Comparison of ENCODE assay signal across 10 cellular contexts in genomic region chr19:6519289-6519688, GRCh38. TPM values are rescaled to one million over a fixed set of nuclear protein-coding genes. Genes with fewer than 3 reads are reported as not detected.
DNase-seq lines count a peak whose midpoint lies in the region; ATAC-seq, FAIRE-seq and TF ChIP-seq lines count a peak whose summit lies in the region.
"Had no signal": no experiment of that assay in that cellular context is flagged by ENCODE, and none has a peak within 500 bp of the region (broad histone marks: within the 10 kb centered on the region; RNA-seq: fewer than 3 reads in every experiment).

No MANE protein-coding gene starts in this region.

- ATAC-seq in IMR-90 (ENCODE audit: low read depth) (no peak), pancreas (no peak)
- ATAC-seq: gastroesophageal sphincter had no signal

- H3K14ac ChIP-seq in IMR-90 (replicated peaks; ENCODE audit: low read depth, low read length): no peak overlapping the region

- H3K27ac ChIP-seq in IMR-90 (ENCODE audit: insufficient read depth, low read length) (no peak overlapping the region), pancreas (no peak overlapping the region), tibial artery (no peak overlapping the region)
- H3K27ac ChIP-seq: gastroesophageal sphincter had no signal

- H4K5ac ChIP-seq in IMR-90 (ENCODE audit: low read depth, low read length): no peak overlapping the region

- no peak overlapping the region for H3K9ac ChIP-seq in IMR-90 (ENCODE audit: low read depth, low read length)

- intact Hi-C loops in IMR-90 (cut with micrococcal nuclease) (no loop called here), pancreas (cut with DNase I) (loop anchor here in 1 of 3 donors (5.0 to 10.0 kb wide), 2 partner anchors 113 to 346 kb away; no protein-coding TSS in a partner anchor), tibial artery (cut with DNase I; ENCODE audit: low total_unique reads) (no loop called here)

- no peak overlapping the region for H2BK15ac ChIP-seq in IMR-90 (ENCODE audit: low read depth, low read length)

- H2AK9ac ChIP-seq in IMR-90 (replicated peaks; ENCODE audit: low read depth, low read length, poor library complexity): no peak overlapping the region

- no peak overlapping the region for H4K91ac ChIP-seq in IMR-90 (ENCODE audit: insufficient read depth, low read depth, low read length)

- H3K4me3 ChIP-seq in IMR-90 (ENCODE audit: insufficient read depth, low read depth, low read length): no peak overlapping the region
- H3K4me3 ChIP-seq in kidney epithelial cell (ENCODE audit: low read depth, low read length): no peak overlapping the region
- no peak overlapping the region for H3K4me3 ChIP-seq in pancreas
- H3K4me3 ChIP-seq in tibial artery: no peak overlapping the region
- H3K4me3 ChIP-seq: gastroesophageal sphincter had no signal

- H3K4me1 ChIP-seq in IMR-90 (ENCODE audit: control insufficient read depth, insufficient read depth, low read length) (no peaks in the 10 kb centered on the region), pancreas (peaks cover 0 to 9% (median 0%) of the 10 kb centered on the region in 3 donors), tibial artery (peaks cover 0 to 18% (median 9%) of the 10 kb centered on the region in 4 donors)

- H3K9me1 ChIP-seq in IMR-90 (ENCODE audit: insufficient read depth, low read length): 0 out of 2 replicates have a peak, but pooled peaks cover 2% of the 10 kb centered on the region

- H2AK5ac ChIP-seq in IMR-90 (ENCODE audit: low read depth, low read length): no peak overlapping the region

- BruUV-seq in IMR-90 (replicated peaks; lab: Mats Ljungman, UMichigan): no TSS peak

- in situ Hi-C loops in IMR-90 (cut with MboI; ENCODE audit: low sequenced_read_pairs): loop anchor here (5.0 to 10.0 kb wide), 2 partner anchors 216 to 343 kb away; partner anchors contain the start of genes GPR108 and TRIP10

- H3K4ac ChIP-seq in IMR-90 (ENCODE audit: low read depth, low read length): no peak overlapping the region

- POLR2A ChIA-PET in IMR-90 (lab: Charles Lee; ENCODE audit: unreplicated experiment): no interaction called here

- H2BK5ac ChIP-seq in IMR-90 (ENCODE audit: low read depth, low read length, poor library complexity, severe bottlenecking): no peak overlapping the region

- DNase-seq in COLO829 (ENCODE audit: low spot score): peak; percentile 49
- DNase-seq in IMR-90: peak; percentile 61
- DNase-seq in amniotic epithelial cell (ENCODE audit: low read depth): peak; percentile 66
- peak; percentile 52 for DNase-seq in kidney epithelial cell (ENCODE audit: low read depth)
- no peak for DNase-seq in nucleus accumbens (lab: John Stamatoyannopoulos, UW)
- DNase-seq in NK-92 (lab: John Stamatoyannopoulos, UW; ENCODE audit: unreplicated experiment): no peak
- DNase-seq in pancreas: no peak
- DNase-seq in tibial artery: no peak
- DNase-seq: spleen had no signal

- H3K4me2 ChIP-seq in IMR-90 (ENCODE audit: low read depth, low read length): no peak overlapping the region

- no peak overlapping the region for H2BK20ac ChIP-seq in IMR-90 (ENCODE audit: low read depth, low read length)

- H3K23ac ChIP-seq in IMR-90 (ENCODE audit: low read depth, low read length): no peak overlapping the region

- no peak for TF ChIP-seq CTCF in IMR-90 (conservative IDR thresholded peaks at IDR 0.05; ENCODE audit: low read depth, low read length)
- no peak for TF ChIP-seq CTCF in kidney epithelial cell (IDR thresholded peaks at IDR 0.05; ENCODE audit: insufficient read depth, low read length, poor library complexity, severe bottlenecking)
- no peak for TF ChIP-seq CTCF in pancreas (IDR thresholded peaks at IDR 0.05)
- no peak for TF ChIP-seq CTCF in tibial artery (IDR thresholded peaks at IDR 0.05)

- WGBS in IMR-90 (ENCODE audit: extremely low coverage in 2 of 2, insufficient read length in 1 of 2), 2 experiments: no CpG with 5 or more reads among the region's 2 CpGs
- WGBS in pancreas, 2 donors: 35 to 42% methylated on average over 2 of the region's 2 CpGs

- H3K36me3 ChIP-seq in IMR-90 (ENCODE audit: control insufficient read depth, insufficient read depth, low read length) (no peaks in the 10 kb centered on the region), kidney epithelial cell (ENCODE audit: control insufficient read depth, insufficient read depth, low read length) (no peaks in the 10 kb centered on the region), pancreas (no peaks in the 10 kb centered on the region), tibial artery (no peaks in the 10 kb centered on the region)
- H3K36me3 ChIP-seq: gastroesophageal sphincter, spleen had no signal

- FAIRE-seq in pancreas (lab: Jason Lieb, UNC): no peak

- no peak overlapping the region for H3K18ac ChIP-seq in IMR-90 (ENCODE audit: low read depth, low read length)

- H4K20me1 ChIP-seq in IMR-90 (ENCODE audit: insufficient read depth, low read length): no peaks in the 10 kb centered on the region

- H3K9me3 ChIP-seq in IMR-90 (ENCODE audit: control insufficient read depth, insufficient read depth, low read length) (no peaks in the 10 kb centered on the region), pancreas (no peaks in the 10 kb centered on the region), tibial artery (no peaks in the 10 kb centered on the region)
- H3K9me3 ChIP-seq: gastroesophageal sphincter, spleen had no signal

- dilution Hi-C loops in IMR-90 (cut with HindIII; ENCODE audit: low sequenced_read_pairs, unreplicated experiment): no loop called here

- no peaks in the 10 kb centered on the region for H3K79me1 ChIP-seq in IMR-90 (ENCODE audit: low read depth in 1 of 2, low read length in 2 of 2)

- CTCF ChIA-PET in IMR-90 (lab: Yijun Ruan, JAX): no interaction called here

- TF ChIP-seq POLR2A in IMR-90 (IDR thresholded peaks at IDR 0.05; ENCODE audit: low read depth, low read length): no peak

- H3K56ac ChIP-seq in IMR-90 (ENCODE audit: extremely low read depth, insufficient read depth, low read length): no peak overlapping the region

- no peak overlapping the region for H2BK120ac ChIP-seq in IMR-90 (ENCODE audit: low read depth, low read length)

- H2AFZ ChIP-seq in IMR-90 (replicated peaks; ENCODE audit: low read length, poor library complexity): no peak overlapping the region

- TF ChIP-seq RAD21 in IMR-90 (IDR thresholded peaks at IDR 0.05; ENCODE audit: low read length): no peak

- H3K27me3 ChIP-seq in IMR-90 (ENCODE audit: control insufficient read depth, insufficient read depth, low read length) (no peaks in the 10 kb centered on the region), kidney epithelial cell (ENCODE audit: control insufficient read depth, insufficient read depth, low read length) (no peaks in the 10 kb centered on the region), pancreas (no peaks in the 10 kb centered on the region), tibial artery (peaks cover 0 to 32% of the 10 kb centered on the region in 2 donors)
- H3K27me3 ChIP-seq: spleen had no signal

- no peak overlapping the region for H4K8ac ChIP-seq in IMR-90 (ENCODE audit: low read depth in 2 of 2, low read length in 2 of 2)

TF ChIP-seq in IMR-90, 13 proteins besides CTCF, POLR2A, EP300 and RAD21:
- TF ChIP-seq MAZ (IDR thresholded peaks at IDR 0.05; ENCODE audit: borderline replicate concordance, low read depth, low read length) (no peak), CHD1 (IDR thresholded peaks at IDR 0.05; ENCODE audit: low read depth, low read length) (no peak)
TF ChIP-seq in IMR-90: peak in this region for 0.

RNA-seq across cellular contexts. Expression of gene TNFSF9, which starts 11.5 kb away (rescaled TPM):
- total RNA-seq in IMR-90 (2012; rRNA removed) (not detected in 2 replicates), kidney epithelial cell (8.9 and 12.3 TPM in 2 replicates), pancreas (1 to 10 TPM in 1 of 6 donors, under 1 TPM in 3, not detected in 2; 0.12 to 1.1 (median 0.20) TPM)
- polyA plus RNA-seq in IMR-90 (2012; rRNA removed) (0.10 and 0.11 TPM in 2 replicates), pancreas (not detected)
- 0.18 and 0.19 TPM in 2 replicates for polyA plus RNA-seq in IMR-90 (2012; cell fraction: cytosol; rRNA removed)
- polyA plus RNA-seq in IMR-90 (2012; cell fraction: nucleus; rRNA removed; ENCODE audit: low replicate concordance): 0.07 and 0.12 TPM in 2 replicates

RNA-seq across cellular contexts. Expression of gene TUBB4A, which starts 17.2 kb away (rescaled TPM):
- total RNA-seq in IMR-90 (2012; rRNA removed) (not detected in 2 replicates), kidney epithelial cell (1.3 and 4.0 TPM in 2 replicates), pancreas (1 to 10 TPM; 1.1 to 5.5 (median 2.7) TPM)
- polyA plus RNA-seq in IMR-90 (2012; rRNA removed) (not detected in 2 replicates), pancreas (1 to 10 TPM; 1.3 to 3.5 TPM)
- polyA plus RNA-seq in IMR-90 (2012; cell fraction: cytosol; rRNA removed): not detected in 2 replicates
- polyA plus RNA-seq in IMR-90 (2012; cell fraction: nucleus; rRNA removed; ENCODE audit: low replicate concordance): not detected in 2 replicates

RNA-seq across cellular contexts. Expression of gene DENND1C, which starts 37.7 kb away (rescaled TPM):
- total RNA-seq in IMR-90 (2012; rRNA removed): not detected in 2 replicates
- not detected in 2 replicates for polyA plus RNA-seq in IMR-90 (2012; rRNA removed)
- polyA plus RNA-seq in IMR-90 (2012; cell fraction: cytosol; rRNA removed): not detected in 2 replicates
- polyA plus RNA-seq in IMR-90 (2012; cell fraction: nucleus; rRNA removed; ENCODE audit: low replicate concordance): 0.12 and 0.32 TPM in 2 replicates
- total RNA-seq in kidney epithelial cell: 1.6 and 4.6 TPM in 2 replicates
- total RNA-seq in pancreas: 1 to 10 TPM in 3 of 6 donors, under 1 TPM in 3; 0.51 to 3.2 (median 1.1) TPM
- polyA plus RNA-seq in pancreas: 1 to 10 TPM; 2.1 to 2.8 TPM

RNA-seq across cellular contexts. Expression of gene CRB3, which starts 55.2 kb away (rescaled TPM):
- total RNA-seq in IMR-90 (2012; rRNA removed): not detected in 2 replicates
- polyA plus RNA-seq in IMR-90 (2012; rRNA removed): not detected in 2 replicates
- polyA plus RNA-seq in IMR-90 (2012; cell fraction: cytosol; rRNA removed): 0.13 TPM in 1 of 2 replicates, not detected in the other
- polyA plus RNA-seq in IMR-90 (2012; cell fraction: nucleus; rRNA removed; ENCODE audit: low replicate concordance): 0.12 TPM in 1 of 2 replicates, not detected in the other
- 84.5 and 87.8 TPM in 2 replicates for total RNA-seq in kidney epithelial cell
- 10 to 100 TPM; 22.0 to 37.7 (median 26.4) TPM for total RNA-seq in pancreas
- polyA plus RNA-seq in pancreas: 10 to 100 TPM; 28.5 to 28.7 TPM

RNA-seq across cellular contexts. Expression of gene SLC25A23, which starts 59.7 kb away (rescaled TPM):
- total RNA-seq in IMR-90 (2012; rRNA removed): 7.0 and 7.8 TPM in 2 replicates
- 7.6 and 8.2 TPM in 2 replicates for polyA plus RNA-seq in IMR-90 (2012; rRNA removed)
- polyA plus RNA-seq in IMR-90 (2012; cell fraction: cytosol; rRNA removed): 10.1 and 15.8 TPM in 2 replicates
- 9.0 and 17.1 TPM in 2 replicates for polyA plus RNA-seq in IMR-90 (2012; cell fraction: nucleus; rRNA removed; ENCODE audit: low replicate concordance)
- total RNA-seq in kidney epithelial cell: 68.6 and 87.7 TPM in 2 replicates
- 10 to 100 TPM; 16.3 to 39.4 (median 20.0) TPM for total RNA-seq in pancreas
- polyA plus RNA-seq in pancreas: 10 to 100 TPM; 19.8 to 22.7 TPM

Comparison
In these comparisons a context has a peak if more than half of its experiments do, and no peak if none do; other contexts are left out.
1. DNase-seq: peak in COLO829 (single experiment), IMR-90 (single experiment), amniotic epithelial cell (single experiment) and kidney epithelial cell (single experiment); none in nucleus accumbens (0 of 56), NK-92 (single experiment), pancreas (0 of 6) and tibial artery (0 of 2).